8 cellular contexts compared by ENCODE assay signal in the genomic region with DNA sequence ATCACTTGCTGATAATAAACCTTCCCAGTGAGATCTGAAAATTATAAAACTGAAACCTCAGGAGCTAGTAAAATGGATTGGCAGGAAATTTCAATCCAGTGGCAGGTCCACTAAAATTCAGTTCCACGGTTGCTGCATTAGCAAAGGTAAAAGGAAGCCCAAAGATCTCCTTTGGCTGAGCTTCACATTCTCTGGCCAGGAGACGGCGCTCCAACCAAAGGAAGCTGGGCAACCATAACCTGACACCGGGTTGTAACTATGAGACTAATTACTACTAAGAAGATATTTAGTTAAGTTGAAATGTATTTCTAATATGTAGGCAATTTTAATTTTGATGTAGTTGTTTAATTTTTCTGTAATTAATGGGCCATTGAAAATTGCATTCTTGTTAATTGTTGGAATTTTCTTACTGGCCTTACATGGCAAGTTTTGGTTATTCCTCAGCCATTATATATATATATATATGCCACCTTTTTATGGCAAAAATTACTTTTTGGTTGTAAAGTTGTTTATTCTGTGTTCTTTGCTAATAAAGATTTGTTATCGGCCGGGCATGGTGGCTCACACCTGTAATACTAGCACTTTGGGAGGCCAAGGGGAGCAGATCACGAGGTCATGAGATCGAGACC. TPM values are rescaled to one million over a fixed set of nuclear protein-coding genes. Genes with fewer than 3 reads are reported as not detected.
DNase-seq lines count a peak whose midpoint lies in the region; ATAC-seq, FAIRE-seq and TF ChIP-seq lines count a peak whose summit lies in the region.

No MANE protein-coding gene starts in this region.

- RAD21 ChIA-PET in HCT116 (lab: Charles Lee; ENCODE audit: low non-redundant PET in 1 of 2, low total read pairs in 2 of 2, uncharacterized antibody in 2 of 2, unreplicated experiment in 2 of 2) = interaction anchor here (1.0 to 1.6 kb wide), 3 partner anchors 72 to 76 kb away, joined by 3 to 4 read pairs (median 3); no protein-coding TSS in a partner anchor

- H3K36me3 ChIP-seq in HCT116 (ENCODE audit: control insufficient read depth in 1 of 2, insufficient read depth in 2 of 2, low read length in 2 of 2) (no peaks in the 10 kb centered on the region), K562 (ENCODE audit: control insufficient read depth, insufficient read depth, low read length) (no peaks in the 10 kb centered on the region), tibial nerve (no peaks in the 10 kb centered on the region)

- H3K9ac ChIP-seq in HCT116 (ENCODE audit: low read length) (no peak overlapping the region), K562 (ENCODE audit: insufficient read depth in 1 of 2, low read depth in 2 of 2, low read length in 2 of 2) (no peak overlapping the region)

- H3K79me2 ChIP-seq in HCT116 (ENCODE audit: insufficient read depth, low read length) (no peaks in the 10 kb centered on the region), K562 (ENCODE audit: control insufficient read depth, insufficient read depth, low read length) (no peaks in the 10 kb centered on the region)

- H3K27me3 ChIP-seq in HCT116 (ENCODE audit: insufficient read depth, low read length) (no peaks in the 10 kb centered on the region), K562 (ENCODE audit: control insufficient read depth in 2 of 2, insufficient read depth in 2 of 2, low read length in 2 of 2) (no peaks in the 10 kb centered on the region), tibial nerve (no peaks in the 10 kb centered on the region)

- intact Hi-C loops in HCT116 (cut with micrococcal nuclease) = loop anchor here (1.0 kb wide), 2 partner anchors 76 to 253 kb away; no protein-coding TSS in a partner anchor
- intact Hi-C loops in K562 (cut with micrococcal nuclease) = loop anchor here (1.0 to 5.0 kb wide), 3 partner anchors 60 to 253 kb away; no protein-coding TSS in a partner anchor

- H3K4me1 ChIP-seq in HCT116 (ENCODE audit: control insufficient read depth in 1 of 2, insufficient read depth in 2 of 2, low read length in 2 of 2) (peaks cover 4 to 10% of the 10 kb centered on the region in 2 experiments; a peak in 3 of 4 replicates), K562 (replicated peaks in 1 of 2; ENCODE audit: control insufficient read depth in 2 of 2, insufficient read depth in 2 of 2, low read length in 2 of 2) (peaks cover 0 to 4% of the 10 kb centered on the region in 2 experiments; a peak in 2 of 5 replicates), tibial nerve (no peaks in the 10 kb centered on the region)

- no peak overlapping the region for H3K27ac ChIP-seq in HCT116 (ENCODE audit: low read depth, low read length)
- H3K27ac ChIP-seq in K562 (ENCODE audit: extremely low read depth, low read depth, low read length) = no peak overlapping the region
- H3K27ac ChIP-seq in tibial nerve = no peak overlapping the region

- in situ Hi-C loops in K562 (cut with MboI) = loop anchor here (5.0 to 25.0 kb wide), 2 partner anchors 75 to 245 kb away; a partner anchor contains a TSS

- POLR2A ChIA-PET in HCT116 (lab: Charles Lee) = interaction anchor here (2.5 kb wide), 1 partner anchor 76 kb away, joined by 10 read pairs; no protein-coding TSS in a partner anchor
- POLR2A ChIA-PET in K562 (lab: Yijun Ruan, JAX) = interaction anchor here (0.8 kb wide), 1 partner anchor 70 kb away, joined by 4 read pairs; a partner anchor contains a TSS

- ATAC-seq in HCT116 = peak; percentile 79
- peak; percentile 90 for ATAC-seq in K562
- no peak for ATAC-seq in GM21717 (IDR thresholded peaks at IDR 0.05; ENCODE audit: unreplicated experiment)

- peak; percentile 26 for DNase-seq in COLO668 (lab: John Stamatoyannopoulos, UW; ENCODE audit: unreplicated experiment)
- peak; percentile 23 for DNase-seq in HCT116 (ENCODE audit: low read depth, low spot score)
- DNase-seq in SHP77 (lab: John Stamatoyannopoulos, UW) = peak; percentile 7 to 15
- peak; percentile 50 to 74 (median 54) for DNase-seq in K562 (ENCODE audit: extremely low read depth in 1 of 4, low spot score in 3 of 4)
- DNase-seq in lung microvascular endothelial cell (ENCODE audit: low read depth in 2 of 2) = peak; percentile 37 to 48
- DNase-seq in tibial nerve (ENCODE audit: low spot score in 2 of 2) = no peak
- DNase-seq in NCI-H2081 (lab: John Stamatoyannopoulos, UW) = no peak

- CTCF ChIA-PET in HCT116 (lab: Charles Lee) (interaction anchor here (0.6 to 7.1 kb wide), 8 partner anchors 10 to 273 kb away, joined by 3 to 135 read pairs (median 3); a partner anchor contains a TSS), K562 (lab: Yijun Ruan, JAX; ENCODE audit: low intra/inter-chr PET ratio) (interaction anchor here (0.5 to 7.6 kb wide), 3 partner anchors 69 to 253 kb away, joined by 3 to 91 read pairs (median 18); no protein-coding TSS in a partner anchor)

- no peaks in the 10 kb centered on the region for H3K9me1 ChIP-seq in K562 (ENCODE audit: control insufficient read depth, insufficient read depth, low read length)

- BruUV-seq in HCT116 (replicated peaks; lab: Mats Ljungman, UMichigan) = no TSS peak
- no TSS peak for BruUV-seq in K562 (replicated peaks; lab: Mats Ljungman, UMichigan)

- H3K9me2 ChIP-seq in HCT116 (ENCODE audit: insufficient read depth) = no peaks in the 10 kb centered on the region

- H3K9me3 ChIP-seq in HCT116 (ENCODE audit: control insufficient read depth in 1 of 2, insufficient read depth in 1 of 2, low read depth in 1 of 2, low read length in 2 of 2) (no peaks in the 10 kb centered on the region), K562 (replicated peaks; ENCODE audit: control insufficient read depth, insufficient read depth, low read depth, low read length) (no peaks in the 10 kb centered on the region), tibial nerve (peaks cover 0 to 3% (median 1%) of the 10 kb centered on the region in 4 donors)

- H4K20me1 ChIP-seq in HCT116 (ENCODE audit: insufficient read depth) = no peaks in the 10 kb centered on the region
- no peaks in the 10 kb centered on the region for H4K20me1 ChIP-seq in K562 (replicated peaks; ENCODE audit: control insufficient read depth, insufficient read depth, low read length)

- no peak for TF ChIP-seq EP300 in K562 (IDR thresholded peaks at IDR 0.05; ENCODE audit: low read length)
- TF ChIP-seq EP300 in tibial nerve (IDR thresholded peaks at IDR 0.05) = no peak

- peak; percentile 79 for FAIRE-seq in K562 (lab: Jason Lieb, UNC)

- TF ChIP-seq POLR2A in HCT116 (IDR thresholded peaks at IDR 0.05; ENCODE audit: borderline replicate concordance, extremely low read depth, insufficient read depth, insufficient read length) (no peak), K562 (conservative IDR thresholded peaks at IDR 0.05) (no peak), tibial nerve (IDR thresholded peaks at IDR 0.05) (no peak)

- H2AFZ ChIP-seq in HCT116 (ENCODE audit: low read depth, low read length, poor library complexity, severe bottlenecking) (no peak overlapping the region), K562 (ENCODE audit: low read depth, low read length) (0 out of 2 replicates have a peak overlapping the region, but pooled peaks have one; percentile 15)

- TF ChIP-seq CTCF in HCT116 (IDR thresholded peaks at IDR 0.05 in 2 of 3, conservative IDR thresholded peaks at IDR 0.05 in 1 of 3; ENCODE audit: borderline replicate concordance in 1 of 3, insufficient read depth in 1 of 3, low read depth in 2 of 3, low read length in 2 of 3) = peak; percentile 68 to 73 (median 69); a peak in 5 of 6 replicates
- TF ChIP-seq CTCF in K562 (IDR thresholded peaks at IDR 0.05 in 2 of 3, conservative IDR thresholded peaks at IDR 0.05 in 1 of 3; ENCODE audit: insufficient read depth in 2 of 3, low read depth in 1 of 3, low read length in 3 of 3) = peak; percentile 88 to 96 (median 93)
- peak in 3 of 5 experiments; percentile 11 to 26 (median 16) for TF ChIP-seq CTCF in tibial nerve (IDR thresholded peaks at IDR 0.05)

- TF ChIP-seq RAD21 in HCT116 (IDR thresholded peaks at IDR 0.05; ENCODE audit: low read depth) = peak; percentile 87
- TF ChIP-seq RAD21 in K562 (CRISPR knock-in tag; conservative IDR thresholded peaks at IDR 0.05 in 1 of 2, IDR thresholded peaks at IDR 0.05 in 1 of 2) = peak; percentile 99

- no peak overlapping the region for H3K4me3 ChIP-seq in HCT116 (replicated peaks in 1 of 2; ENCODE audit: low read depth in 1 of 2, low read length in 2 of 2)
- H3K4me3 ChIP-seq in K562 = no peak overlapping the region
- no peak overlapping the region for H3K4me3 ChIP-seq in tibial nerve

- H3K4me2 ChIP-seq in HCT116 (ENCODE audit: low read length) (no peak overlapping the region), K562 (ENCODE audit: insufficient read depth, low read length) (no peak overlapping the region)

- 24% methylated on average over 8 of the region's 8 CpGs for WGBS in K562 (ENCODE audit: insufficient coverage, low coverage, missing lambda C conversion rate)
- 50% methylated on average over 8 of the region's 8 CpGs for WGBS in tibial nerve, 2 donors

RNA-seq across cellular contexts. Expression of a gene that starts 17.0 kb away (rescaled TPM):
- total RNA-seq in HCT116 (2021; ENCODE audit: unreplicated experiment) = not detected
- polyA plus RNA-seq in HCT116 (2012) = 0.35 TPM in 1 of 2 replicates, not detected in the other
- not detected in 2 replicates for total RNA-seq in K562 (2011; cell fraction: chromatin; rRNA removed; ENCODE audit: low replicate concordance)
- not detected in 2 replicates for total RNA-seq in K562 (2011; cell fraction: nucleolus; rRNA removed)
- total RNA-seq in K562 (2011; cell fraction: nucleoplasm; rRNA removed) = not detected in 2 replicates
- not detected in 2 replicates for total RNA-seq in K562 (2014; rRNA removed)
- not detected in 2 replicates for total RNA-seq in K562 (2014; rRNA removed; fragmentation: Illumina TruSeq; extraction: Trizol)
- not detected in 2 replicates for total RNA-seq in K562 (2015; rRNA removed; fragmentation: Illumina TruSeq; extraction: Trizol)
- total RNA-seq in K562 (2021) = not detected in 2 replicates
- not detected in 2 replicates for polyA plus RNA-seq in K562 (2011; rRNA removed)
- not detected in 2 replicates for polyA plus RNA-seq in K562 (2011; cell fraction: cytosol; rRNA removed)
- polyA plus RNA-seq in K562 (2011; cell fraction: nucleus; rRNA removed) = not detected in 2 replicates
- 0.18 TPM in 1 of 2 replicates, not detected in the other for polyA plus RNA-seq in K562 (2012)
- polyA plus RNA-seq in K562 (2014; fragmentation: Illumina TruSeq; extraction: Trizol) = not detected in 2 replicates
- polyA plus RNA-seq in K562 (2014; fragmentation: Nextera tagmentation; extraction: Ambion mirVana) = not detected
- not detected in 2 replicates for polyA plus RNA-seq in K562 (2014; rRNA removed)
- polyA minus RNA-seq in K562 (2011; rRNA and poly(A)+ RNA removed) = not detected in 2 replicates
- polyA minus RNA-seq in K562 (2011; cell fraction: cytosol; rRNA and poly(A)+ RNA removed) = not detected in 2 replicates
- not detected in 2 replicates for polyA minus RNA-seq in K562 (2011; cell fraction: nucleus; rRNA and poly(A)+ RNA removed)
- not detected in 2 replicates for total RNA-seq in lung microvascular endothelial cell
- under 1 TPM in 1 of 4 donors, not detected in 3; 0.78 TPM for total RNA-seq in tibial nerve

RNA-seq across cellular contexts. Expression of a gene that starts 27.4 kb away (rescaled TPM):
- total RNA-seq in HCT116 (2021; ENCODE audit: unreplicated experiment) (not detected), K562 (2014; rRNA removed) (not detected in 2 replicates), K562 (2014; rRNA removed; fragmentation: Illumina TruSeq; extraction: Trizol) (not detected in 2 replicates), K562 (2015; rRNA removed; fragmentation: Illumina TruSeq; extraction: Trizol) (not detected in 2 replicates), K562 (2021) (not detected in 2 replicates), lung microvascular endothelial cell (not detected in 2 replicates), tibial nerve (not detected)
- not detected in 2 replicates for polyA plus RNA-seq in HCT116 (2012)
- total RNA-seq in K562 (2011; cell fraction: chromatin; rRNA removed; ENCODE audit: low replicate concordance) = not detected in 2 replicates
- total RNA-seq in K562 (2011; cell fraction: nucleolus; rRNA removed) = not detected in 2 replicates
- not detected in 2 replicates for total RNA-seq in K562 (2011; cell fraction: nucleoplasm; rRNA removed)
- polyA plus RNA-seq in K562 (2011; rRNA removed) (not detected in 2 replicates), K562 (2014; fragmentation: Illumina TruSeq; extraction: Trizol) (0.21 TPM in 1 of 2 replicates, not detected in the other), K562 (2014; fragmentation: Nextera tagmentation; extraction: Ambion mirVana) (not detected), K562 (2014; rRNA removed) (not detected in 2 replicates)
- not detected in 2 replicates for polyA plus RNA-seq in K562 (2011; cell fraction: cytosol; rRNA removed)
- polyA plus RNA-seq in K562 (2011; cell fraction: nucleus; rRNA removed) = not detected in 2 replicates
- 0.15 TPM in 1 of 2 replicates, not detected in the other for polyA plus RNA-seq in K562 (2012)
- polyA minus RNA-seq in K562 (2011; rRNA and poly(A)+ RNA removed) = not detected in 2 replicates
- polyA minus RNA-seq in K562 (2011; cell fraction: cytosol; rRNA and poly(A)+ RNA removed) = not detected in 2 replicates
- not detected in 2 replicates for polyA minus RNA-seq in K562 (2011; cell fraction: nucleus; rRNA and poly(A)+ RNA removed)

Comparison
In these comparisons a context has a peak if more than half of its experiments do, and no peak if none do; other contexts are left out.
1. DNase-seq: peak in COLO668 (single experiment), HCT116 (single experiment), SHP77 (2 of 2), K562 (4 of 4) and lung microvascular endothelial cell (2 of 2); none in tibial nerve (0 of 2) and NCI-H2081 (0 of 2).
2. CTCF ChIP-seq: peak in every context shown above with its lines; median percentile 93 in K562; 69 in HCT116; 16 in tibial nerve.